In the genomic region with DNA sequence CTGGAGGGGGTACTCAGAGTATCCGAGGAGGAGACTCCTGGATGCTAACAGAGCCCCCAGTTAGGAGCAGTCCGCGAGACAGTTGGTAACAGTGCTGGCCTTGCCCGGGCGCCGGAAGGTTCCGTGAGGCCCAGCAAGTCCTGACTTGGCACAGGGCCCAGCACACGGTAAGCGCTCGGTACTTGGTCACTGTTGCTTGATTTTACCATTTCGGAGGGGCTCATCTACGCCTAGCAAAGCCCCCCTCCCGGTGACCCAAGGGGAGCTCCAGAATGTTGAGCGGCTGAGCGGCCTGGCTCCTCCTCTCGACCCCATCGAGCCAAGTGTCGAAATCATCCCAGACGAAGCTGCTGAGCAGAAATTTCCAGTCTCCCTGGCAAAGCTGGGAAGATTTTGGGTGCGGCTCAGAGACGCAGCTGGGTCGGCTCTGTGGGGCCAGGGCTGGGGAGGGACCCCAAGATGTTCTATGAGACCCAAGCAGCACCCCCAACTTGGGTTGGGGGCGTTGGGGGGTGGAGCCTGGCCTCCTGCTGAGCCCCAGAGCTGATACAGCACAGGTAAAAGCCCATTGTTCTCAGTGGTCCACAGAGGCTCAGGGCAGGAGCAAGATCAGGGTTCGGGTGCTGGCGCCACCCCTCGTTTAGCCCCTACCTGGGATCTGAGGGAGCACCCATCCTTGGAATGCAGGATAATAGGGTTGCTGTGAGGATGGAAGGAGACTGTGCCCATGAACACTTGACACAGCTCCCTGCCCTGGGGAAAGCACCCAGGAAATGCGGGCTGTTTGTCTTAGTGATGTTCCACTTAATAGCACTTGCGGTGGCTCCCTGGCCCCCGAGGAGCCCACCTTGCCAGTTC, we compare ENCODE assay signal across 8 cellular contexts.
A peak's percentile ranks its signal among the peaks of the same experiment; 100 is the strongest.
DNase-seq lines count a peak whose midpoint lies in the region; ATAC-seq, FAIRE-seq and TF ChIP-seq lines count a peak whose summit lies in the region.

No MANE protein-coding gene starts in this region.

- no peaks in the 10 kb centered on the region for H4K20me1 ChIP-seq in K562 (replicated peaks; ENCODE audit: control insufficient read depth, insufficient read depth, low read length)

- TF ChIP-seq POLR2A in K562 (conservative IDR thresholded peaks at IDR 0.05): no peak

- 27% methylated on average over 24 of the region's 29 CpGs for WGBS in K562 (ENCODE audit: insufficient coverage, low coverage, missing lambda C conversion rate)

- H3K9me1 ChIP-seq in K562 (ENCODE audit: control insufficient read depth, insufficient read depth, low read length): no peaks in the 10 kb centered on the region

- ATAC-seq in K562: peak; percentile 2

- TF ChIP-seq EP300 in K562 (IDR thresholded peaks at IDR 0.05; ENCODE audit: low read length): no peak

- peak overlapping the region; percentile 78 for H2AFZ ChIP-seq in K562 (ENCODE audit: low read depth, low read length)

- H3K9ac ChIP-seq in K562 (ENCODE audit: insufficient read depth in 1 of 2, low read depth in 2 of 2, low read length in 2 of 2): peak overlapping the region; percentile 72 to 95

- in situ Hi-C loops in K562 (cut with MboI): loop anchor here (10.0 kb wide), 1 partner anchor 309 kb away; the partner anchor contains the start of gene IER5L

- H3K4me2 ChIP-seq in K562 (ENCODE audit: insufficient read depth, low read length): peak overlapping the region; percentile 74

- no peaks in the 10 kb centered on the region for H3K36me3 ChIP-seq in K562 (ENCODE audit: control insufficient read depth, insufficient read depth, low read length)

- CTCF ChIA-PET in K562 (lab: Yijun Ruan, JAX; ENCODE audit: low intra/inter-chr PET ratio): no interaction called here

- POLR2A ChIA-PET in K562 (lab: Yijun Ruan, JAX): interaction anchor here (0.6 to 1.8 kb wide), 12 partner anchors 9 to 122 kb away, joined by 3 to 7 read pairs (median 3); no protein-coding TSS in a partner anchor

- DNase-seq in DMS53 (lab: John Stamatoyannopoulos, UW) (peak; percentile 88), DMS53 treated with DMSO at 0.1 percent for 48 hours (lab: John Stamatoyannopoulos, UW; ENCODE audit: unreplicated experiment) (no peak), NCI-H748 (lab: John Stamatoyannopoulos, UW; ENCODE audit: unreplicated experiment) (peak; percentile 67), K562 (ENCODE audit: extremely low read depth in 1 of 4, low spot score in 3 of 4) (peak in 3 of 4 experiments; percentile 30 to 57 (median 45)), hippocampal formation (lab: John Stamatoyannopoulos, UW) (peak; percentile 42 to 58), renal cortical epithelial cell (ENCODE audit: low read depth) (peak; percentile 93), GF-D8 (lab: John Stamatoyannopoulos, UW) (no peak), NCI-H146 treated with DMSO at 0.1 percent for 48 hours (lab: John Stamatoyannopoulos, UW; ENCODE audit: unreplicated experiment) (no peak)

- no peak for TF ChIP-seq CTCF in K562 (IDR thresholded peaks at IDR 0.05 in 2 of 3, conservative IDR thresholded peaks at IDR 0.05 in 1 of 3; ENCODE audit: insufficient read depth in 2 of 3, low read depth in 1 of 3, low read length in 3 of 3)

- H3K79me2 ChIP-seq in K562 (ENCODE audit: control insufficient read depth, insufficient read depth, low read length): peaks cover 6% of the 10 kb centered on the region

- no peak for TF ChIP-seq RAD21 in K562 (CRISPR knock-in tag; conservative IDR thresholded peaks at IDR 0.05 in 1 of 2, IDR thresholded peaks at IDR 0.05 in 1 of 2)

- BruUV-seq in K562 (replicated peaks; lab: Mats Ljungman, UMichigan): TSS peak; percentile 69

- H3K4me1 ChIP-seq in K562 (replicated peaks in 1 of 2; ENCODE audit: control insufficient read depth in 2 of 2, insufficient read depth in 2 of 2, low read length in 2 of 2): peaks cover 70 to 88% of the 10 kb centered on the region in 2 experiments

- no peaks in the 10 kb centered on the region for H3K9me3 ChIP-seq in K562 (replicated peaks; ENCODE audit: control insufficient read depth, insufficient read depth, low read depth, low read length)

- intact Hi-C loops in K562 (cut with micrococcal nuclease): loop anchor here (5.0 kb wide), 1 partner anchor 71 kb away; no protein-coding TSS in a partner anchor

- peak; percentile 42 for FAIRE-seq in K562 (lab: Jason Lieb, UNC)

- peak overlapping the region; percentile 56 for H3K4me3 ChIP-seq in K562

- H3K27ac ChIP-seq in K562 (ENCODE audit: extremely low read depth, low read depth, low read length): peak overlapping the region; percentile 83

- H3K27me3 ChIP-seq in K562 (ENCODE audit: control insufficient read depth in 2 of 2, insufficient read depth in 2 of 2, low read length in 2 of 2): no peaks in the 10 kb centered on the region

TF ChIP-seq in K562, 482 proteins besides CTCF, POLR2A, EP300 and RAD21 (continues in another document):
- TF ChIP-seq SREBF1 (IDR thresholded peaks at IDR 0.05; ENCODE audit: borderline replicate concordance, low read depth, low read length) (no peak), JUNB (CRISPR knock-in tag; conservative IDR thresholded peaks at IDR 0.05) (no peak), RCOR1 (IDR thresholded peaks at IDR 0.05; ENCODE audit: borderline replicate concordance in 1 of 2, low read depth in 2 of 2, low read length in 2 of 2) (no peak), ZSCAN32 (CRISPR knock-in tag; IDR thresholded peaks at IDR 0.05) (no peak), STAT5B (CRISPR knock-in tag; IDR thresholded peaks at IDR 0.05) (no peak), POLR3A (IDR thresholded peaks at IDR 0.05; ENCODE audit: borderline replicate concordance, extremely low read depth, insufficient read depth, insufficient read length) (no peak), KDM2B (CRISPR knock-in tag; IDR thresholded peaks at IDR 0.05) (0 out of 2 replicates have a peak, but pooled peaks have one; percentile 17), FUS (optimal IDR thresholded peaks at IDR 0.05; ENCODE audit: low read depth, low read length) (no peak), ZNF717 (CRISPR knock-in tag; IDR thresholded peaks at IDR 0.05) (no peak), MBD2 (IDR thresholded peaks at IDR 0.05; ENCODE audit: borderline replicate concordance, low read depth) (no peak)
- TF ChIP-seq, protein P1, sequence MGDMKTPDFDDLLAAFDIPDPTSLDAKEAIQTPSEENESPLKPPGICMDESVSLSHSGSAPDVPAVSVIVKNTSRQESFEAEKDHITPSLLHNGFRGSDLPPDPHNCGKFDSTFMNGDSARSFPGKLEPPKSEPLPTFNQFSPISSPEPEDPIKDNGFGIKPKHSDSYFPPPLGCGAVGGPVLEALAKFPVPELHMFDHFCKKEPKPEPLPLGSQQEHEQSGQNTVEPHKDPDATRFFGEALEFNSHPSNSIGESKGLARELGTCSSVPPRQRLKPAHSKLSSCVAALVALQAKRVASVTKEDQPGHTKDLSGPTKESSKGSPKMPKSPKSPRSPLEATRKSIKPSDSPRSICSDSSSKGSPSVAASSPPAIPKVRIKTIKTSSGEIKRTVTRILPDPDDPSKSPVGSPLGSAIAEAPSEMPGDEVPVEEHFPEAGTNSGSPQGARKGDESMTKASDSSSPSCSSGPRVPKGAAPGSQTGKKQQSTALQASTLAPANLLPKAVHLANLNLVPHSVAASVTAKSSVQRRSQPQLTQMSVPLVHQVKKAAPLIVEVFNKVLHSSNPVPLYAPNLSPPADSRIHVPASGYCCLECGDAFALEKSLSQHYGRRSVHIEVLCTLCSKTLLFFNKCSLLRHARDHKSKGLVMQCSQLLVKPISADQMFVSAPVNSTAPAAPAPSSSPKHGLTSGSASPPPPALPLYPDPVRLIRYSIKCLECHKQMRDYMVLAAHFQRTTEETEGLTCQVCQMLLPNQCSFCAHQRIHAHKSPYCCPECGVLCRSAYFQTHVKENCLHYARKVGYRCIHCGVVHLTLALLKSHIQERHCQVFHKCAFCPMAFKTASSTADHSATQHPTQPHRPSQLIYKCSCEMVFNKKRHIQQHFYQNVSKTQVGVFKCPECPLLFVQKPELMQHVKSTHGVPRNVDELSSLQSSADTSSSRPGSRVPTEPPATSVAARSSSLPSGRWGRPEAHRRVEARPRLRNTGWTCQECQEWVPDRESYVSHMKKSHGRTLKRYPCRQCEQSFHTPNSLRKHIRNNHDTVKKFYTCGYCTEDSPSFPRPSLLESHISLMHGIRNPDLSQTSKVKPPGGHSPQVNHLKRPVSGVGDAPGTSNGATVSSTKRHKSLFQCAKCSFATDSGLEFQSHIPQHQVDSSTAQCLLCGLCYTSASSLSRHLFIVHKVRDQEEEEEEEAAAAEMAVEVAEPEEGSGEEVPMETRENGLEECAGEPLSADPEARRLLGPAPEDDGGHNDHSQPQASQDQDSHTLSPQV (IDR thresholded peaks at IDR 0.05): no peak
- TF ChIP-seq, protein P2, sequence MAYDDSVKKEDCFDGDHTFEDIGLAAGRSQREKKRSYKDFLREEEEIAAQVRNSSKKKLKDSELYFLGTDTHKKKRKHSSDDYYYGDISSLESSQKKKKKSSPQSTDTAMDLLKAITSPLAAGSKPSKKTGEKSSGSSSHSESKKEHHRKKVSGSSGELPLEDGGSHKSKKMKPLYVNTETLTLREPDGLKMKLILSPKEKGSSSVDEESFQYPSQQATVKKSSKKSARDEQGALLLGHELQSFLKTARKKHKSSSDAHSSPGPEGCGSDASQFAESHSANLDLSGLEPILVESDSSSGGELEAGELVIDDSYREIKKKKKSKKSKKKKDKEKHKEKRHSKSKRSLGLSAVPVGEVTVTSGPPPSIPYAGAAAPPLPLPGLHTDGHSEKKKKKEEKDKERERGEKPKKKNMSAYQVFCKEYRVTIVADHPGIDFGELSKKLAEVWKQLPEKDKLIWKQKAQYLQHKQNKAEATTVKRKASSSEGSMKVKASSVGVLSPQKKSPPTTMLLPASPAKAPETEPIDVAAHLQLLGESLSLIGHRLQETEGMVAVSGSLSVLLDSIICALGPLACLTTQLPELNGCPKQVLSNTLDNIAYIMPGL (CRISPR knock-in tag; IDR thresholded peaks at IDR 0.05): no peak

Comparison
In these comparisons a context has a peak if more than half of its experiments do, and no peak if none do; other contexts are left out.
1. DNase-seq: peak in DMS53 (single experiment), NCI-H748 (single experiment), K562 (3 of 4), hippocampal formation (2 of 2) and renal cortical epithelial cell (single experiment); none in DMS53 treated with DMSO at 0.1 percent for 48 hours (single experiment), GF-D8 (single experiment) and NCI-H146 treated with DMSO at 0.1 percent for 48 hours (single experiment).